ENCODE assay signal across 8 cellular contexts in the genomic region with DNA sequence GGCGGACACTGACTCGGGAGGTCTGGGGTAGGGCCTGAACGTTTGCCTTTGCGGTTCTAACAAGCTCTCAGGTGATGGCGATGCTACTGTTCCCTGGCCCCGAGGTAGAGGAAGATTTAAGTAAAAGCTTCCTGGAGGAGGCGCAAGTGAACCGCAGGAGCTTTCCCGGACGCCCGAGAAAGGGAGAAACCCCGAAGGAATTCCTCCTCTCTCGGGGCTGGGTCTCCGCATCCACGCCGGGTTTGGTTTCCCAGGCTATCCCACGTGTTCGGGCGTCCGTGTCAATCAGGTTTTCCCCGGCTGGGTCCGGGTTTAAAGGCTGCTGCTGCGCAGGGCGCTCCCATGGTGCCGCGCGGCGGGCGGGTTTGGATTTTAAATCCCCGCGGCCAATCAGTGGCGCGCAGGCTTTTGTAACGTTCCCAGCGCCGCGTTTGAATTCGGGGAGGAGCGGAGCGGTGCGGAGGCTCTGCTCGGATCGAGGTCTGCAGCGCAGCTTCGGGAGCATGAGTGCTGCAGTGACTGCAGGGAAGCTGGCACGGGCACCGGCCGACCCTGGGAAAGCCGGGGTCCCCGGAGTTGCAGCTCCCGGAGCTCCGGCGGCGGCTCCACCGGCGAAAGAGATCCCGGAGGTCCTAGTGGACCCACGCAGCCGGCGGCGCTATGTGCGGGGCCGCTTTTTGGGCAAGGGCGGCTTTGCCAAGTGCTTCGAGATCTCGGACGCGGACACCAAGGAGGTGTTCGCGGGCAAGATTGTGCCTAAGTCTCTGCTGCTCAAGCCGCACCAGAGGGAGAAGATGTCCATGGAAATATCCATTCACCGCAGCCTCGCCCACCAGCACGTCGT. TPM values are rescaled to one million over a fixed set of nuclear protein-coding genes. Genes with fewer than 3 reads are reported as not detected.
DNase-seq lines count a peak whose midpoint lies in the region; ATAC-seq and TF ChIP-seq lines count a peak whose summit lies in the region.

A gene (plus strand): TSS at position 460 of the 844 bp plus-strand sequence. CDS start 44 bp downstream, at position 504.

- DNase-seq in NCI-H128 (lab: John Stamatoyannopoulos, UW; ENCODE audit: unreplicated experiment) (peak; percentile 44), T-helper 1 cell (peak; percentile 37 to 86 (median 60)), adrenal gland (peak; percentile 70 to 83 (median 77)), left ventricle myocardium inferior (peak; percentile 71), pulmonary artery endothelial cell (ENCODE audit: low read depth, low spot score) (peak; percentile 26), vagina (ENCODE audit: extremely low spot score in 2 of 2) (no peak)

- no peaks in the 10 kb centered on the region for H3K9me3 ChIP-seq in adrenal gland (replicated peaks in 1 of 3)
- no peaks in the 10 kb centered on the region for H3K9me3 ChIP-seq in left ventricle myocardium inferior (replicated peaks)
- H3K9me3 ChIP-seq in vagina, result no peaks in the 10 kb centered on the region

- intact Hi-C loops in adrenal gland (cut with DNase I), result no loop called here
- intact Hi-C loops in left ventricle myocardium inferior (cut with micrococcal nuclease), result no loop called here
- intact Hi-C loops in vagina (cut with DNase I), result no loop called here

- TF ChIP-seq POLR2A in GM10847 (IDR thresholded peaks at IDR 0.05; ENCODE audit: extremely low read depth, insufficient read length) (peak; percentile 48), adrenal gland (IDR thresholded peaks at IDR 0.05) (no peak), vagina (IDR thresholded peaks at IDR 0.05) (no peak)

- H3K27ac ChIP-seq in adrenal gland (no peak within 1 kb of the TSS), left ventricle myocardium inferior (replicated peaks) (no peak within 1 kb of the TSS), vagina (peak within 1 kb of the TSS; percentile 28)

- WGBS in adrenal gland, 4 donors, result 1 to 5% (median 2%) methylated on average over 10 to 75 of the region's 75 CpGs

- H3K4me1 ChIP-seq in adrenal gland (replicated peaks in 1 of 2) (peaks cover 7 to 10% of the 10 kb centered on the region in 2 donors), left ventricle myocardium inferior (peaks cover 16% of the 10 kb centered on the region), vagina (peaks cover 20% of the 10 kb centered on the region)

- H3K27me3 ChIP-seq in adrenal gland (no peaks in the 10 kb centered on the region), left ventricle myocardium inferior (ENCODE audit: low read depth) (no peaks in the 10 kb centered on the region), vagina (no peaks in the 10 kb centered on the region)

- H3K36me3 ChIP-seq in adrenal gland (replicated peaks in 1 of 2) (peaks cover 0 to 21% of the 10 kb centered on the region in 2 donors), left ventricle myocardium inferior (peaks cover 30% of the 10 kb centered on the region), vagina (peaks cover 0 to 3% of the 10 kb centered on the region in 2 donors)

- H3K4me3 ChIP-seq in adrenal gland, result peak within 1 kb of the TSS in 2 of 4 donors; percentile 49 to 69
- H3K4me3 ChIP-seq in left ventricle myocardium inferior, result peak within 1 kb of the TSS; percentile 70
- H3K4me3 ChIP-seq in vagina, result peak within 1 kb of the TSS; percentile 48 to 57

- TF ChIP-seq CTCF in adrenal gland (IDR thresholded peaks at IDR 0.05), result peak in 2 of 6 experiments; percentile 8 to 33
- TF ChIP-seq CTCF in left ventricle myocardium inferior (IDR thresholded peaks at IDR 0.05; ENCODE audit: borderline replicate concordance), result peak; percentile 28
- no peak for TF ChIP-seq CTCF in vagina (IDR thresholded peaks at IDR 0.05)

- peak; percentile 84 for ATAC-seq in HG02623 (IDR thresholded peaks at IDR 0.05; ENCODE audit: unreplicated experiment)

RNA-seq across cellular contexts. Expression of the gene that starts here (rescaled TPM):
- 1 to 10 TPM in 6 of 8 donors, under 1 TPM in 2; 0.18 to 4.7 (median 2.6) TPM for total RNA-seq in adrenal gland
- 1 to 10 TPM; 1.2 to 2.8 (median 2.6) TPM for polyA plus RNA-seq in adrenal gland
- 1.2 TPM for total RNA-seq in left ventricle myocardium inferior
- 22.4 and 47.7 TPM in 2 replicates for total RNA-seq in pulmonary artery endothelial cell
- total RNA-seq in vagina, result 8.1 TPM

Comparison
In these comparisons a context has a peak if more than half of its experiments do, and no peak if none do; other contexts are left out.
1. DNase-seq: peak in NCI-H128 (single experiment), T-helper 1 cell (5 of 5), adrenal gland (7 of 7), left ventricle myocardium inferior (single experiment) and pulmonary artery endothelial cell (single experiment); none in vagina (0 of 2).